16 cellular contexts compared by ENCODE assay signal in the genomic region with DNA sequence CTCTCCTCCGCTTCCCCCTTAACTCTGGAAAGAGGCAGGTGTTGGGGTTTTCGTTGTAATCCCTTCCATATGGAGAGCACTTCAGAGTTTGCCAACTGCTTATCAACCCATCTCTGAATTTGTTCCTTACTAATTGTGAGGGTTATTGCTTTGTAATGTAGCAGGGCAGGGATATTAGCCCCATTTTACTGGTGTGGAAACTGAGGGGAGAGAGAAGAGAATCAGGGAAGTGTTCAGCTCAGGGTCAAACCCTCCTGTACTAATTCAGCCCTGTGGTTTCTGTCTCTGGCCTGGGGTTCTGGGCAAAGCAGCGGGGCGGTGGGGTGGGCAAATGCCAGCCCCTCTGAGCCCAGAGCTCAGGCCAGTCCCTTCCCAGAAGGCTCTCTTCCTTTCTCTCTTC. TPM values are rescaled to one million over a fixed set of nuclear protein-coding genes. Genes with fewer than 3 reads are reported as not detected.
A peak's percentile ranks its signal among the peaks of the same experiment; 100 is the strongest.
DNase-seq lines count a peak whose midpoint lies in the region; ATAC-seq and TF ChIP-seq lines count a peak whose summit lies in the region.
"Had no signal": no experiment of that assay in that cellular context is flagged by ENCODE, and none has a peak within 500 bp of the region (broad histone marks: within the 10 kb centered on the region; RNA-seq: fewer than 3 reads in every experiment).

No MANE protein-coding gene starts in this region.

- H3K36me3 Mint-ChIP-seq in MCF 10A (ENCODE audit: insufficient read depth, unreplicated experiment) = peaks cover 6% of the 10 kb centered on the region
- no peaks in the 10 kb centered on the region for H3K36me3 Mint-ChIP-seq in stimulated activated memory B cell treated with anti-CD40 and anti-IgM and Interleukin-4, amounts not matched to agents 10 μg/mL and 1 μg/mL and 100 μg/mL, for 72 hours

- H3K27me3 ChIP-seq in breast epithelium (no peaks in the 10 kb centered on the region), body of pancreas (no peaks in the 10 kb centered on the region), suprapubic skin (no peaks in the 10 kb centered on the region)

- 84 to 92% methylated on average over 4 of the region's 4 CpGs for WGBS in body of pancreas, 2 donors
- 86% methylated on average over 4 of the region's 4 CpGs for WGBS in suprapubic skin

- no peak for TF ChIP-seq CTCF in breast epithelium (IDR thresholded peaks at IDR 0.05)
- no peak for TF ChIP-seq CTCF in MCF 10A (IDR thresholded peaks at IDR 0.05; ENCODE audit: unreplicated experiment)
- no peak for TF ChIP-seq CTCF in body of pancreas (IDR thresholded peaks at IDR 0.05)
- TF ChIP-seq CTCF in suprapubic skin (IDR thresholded peaks at IDR 0.05) = no peak

- H3K4me3 ChIP-seq in breast epithelium (peak overlapping the region in 1 of 3 donors; percentile 93), body of pancreas (no peak overlapping the region), suprapubic skin (no peak overlapping the region)

- no peak for DNase-seq in breast epithelium (ENCODE audit: low spot score in 2 of 2)
- DNase-seq in MCF 10A (ENCODE audit: unreplicated experiment) = no peak
- peak; percentile 44 for DNase-seq in NCI-H82 treated with DMSO at 0.1 percent for 48 hours (lab: John Stamatoyannopoulos, UW; ENCODE audit: unreplicated experiment)
- no peak for DNase-seq in body of pancreas
- no peak for DNase-seq in suprapubic skin (ENCODE audit: low spot score in 2 of 2)
- DNase-seq in EL = no peak
- DNase-seq in UCSD-AML1 (lab: John Stamatoyannopoulos, UW; ENCODE audit: unreplicated experiment) = no peak
- DNase-seq: COR-L47, DMS53, H9, MM.1S, NCI-H1930, NCI-H526 treated with DMSO at 0.1 percent for 48 hours, SHP77 had no signal

- H3K27ac Mint-ChIP-seq in MCF 10A (ENCODE audit: low read depth, unreplicated experiment) = no peak overlapping the region
- no peak overlapping the region for H3K27ac Mint-ChIP-seq in stimulated activated memory B cell treated with anti-CD40 and anti-IgM and Interleukin-4, amounts not matched to agents 10 μg/mL and 1 μg/mL and 100 μg/mL, for 72 hours
- H3K27ac Mint-ChIP-seq: H9 had no signal

- H3K4me1 ChIP-seq in breast epithelium = peaks cover 0 to 5% of the 10 kb centered on the region in 2 donors
- H3K4me1 ChIP-seq in body of pancreas = peaks cover 34% of the 10 kb centered on the region
- peaks cover 46% of the 10 kb centered on the region for H3K4me1 ChIP-seq in suprapubic skin

- H3K27ac ChIP-seq in breast epithelium (peak overlapping the region; percentile 91 to 95), body of pancreas (peak overlapping the region in 3 of 4 donors; percentile 84 to 90 (median 87)), suprapubic skin (peak overlapping the region; percentile 40)
- H3K27ac ChIP-seq: 22Rv1 had no signal

- no peaks in the 10 kb centered on the region for H3K27me3 Mint-ChIP-seq in MCF 10A (ENCODE audit: insufficient read depth, unreplicated experiment)
- peaks cover 39% of the 10 kb centered on the region for H3K27me3 Mint-ChIP-seq in stimulated activated memory B cell treated with anti-CD40 and anti-IgM and Interleukin-4, amounts not matched to agents 10 μg/mL and 1 μg/mL and 100 μg/mL, for 72 hours

- CTCF ChIA-PET in MCF 10A (lab: Yijun Ruan, JAX) = interaction anchor here (0.6 to 19.7 kb wide), 6 partner anchors 9 to 162 kb away, joined by 3 to 609 read pairs (median 4); partner anchors contain the start of gene SLFNL1

- no peak overlapping the region for H3K4me3 Mint-ChIP-seq in MCF 10A (ENCODE audit: unreplicated experiment)
- no peak overlapping the region for H3K4me3 Mint-ChIP-seq in stimulated activated memory B cell treated with anti-CD40 and anti-IgM and Interleukin-4, amounts not matched to agents 10 μg/mL and 1 μg/mL and 100 μg/mL, for 72 hours

- no peaks in the 10 kb centered on the region for H3K36me3 ChIP-seq in breast epithelium
- no peaks in the 10 kb centered on the region for H3K36me3 ChIP-seq in body of pancreas (replicated peaks in 1 of 2; ENCODE audit: insufficient read depth in 1 of 2, low read depth in 2 of 2)
- H3K36me3 ChIP-seq in suprapubic skin = no peaks in the 10 kb centered on the region

- ATAC-seq in body of pancreas = no peak
- ATAC-seq in stimulated activated memory B cell treated with anti-CD40 and anti-IgM and Interleukin-4, amounts not matched to agents 10 μg/mL and 1 μg/mL and 100 μg/mL, for 72 hours = no peak

- BruUV-seq in MCF 10A (replicated peaks; lab: Mats Ljungman, UMichigan) = no TSS peak

- POLR2A ChIA-PET in MCF 10A (lab: Yijun Ruan, JAX) = interaction anchor here (0.7 to 0.8 kb wide), 3 partner anchors 81 to 107 kb away, joined by 3 to 5 read pairs (median 3); no protein-coding TSS in a partner anchor

- intact Hi-C loops in breast epithelium (cut with DNase I; ENCODE audit: low total_unique reads) (no loop called here), MCF 10A (cut with micrococcal nuclease) (no loop called here), body of pancreas (cut with DNase I) (no loop called here)

- no peak for TF ChIP-seq POLR2A in breast epithelium (IDR thresholded peaks at IDR 0.05)
- no peak for TF ChIP-seq POLR2A in body of pancreas (IDR thresholded peaks at IDR 0.05)
- TF ChIP-seq POLR2A in suprapubic skin (IDR thresholded peaks at IDR 0.05) = no peak

- peaks cover 22% of the 10 kb centered on the region for H3K4me1 Mint-ChIP-seq in MCF 10A (ENCODE audit: insufficient read depth, unreplicated experiment)
- H3K4me1 Mint-ChIP-seq in stimulated activated memory B cell treated with anti-CD40 and anti-IgM and Interleukin-4, amounts not matched to agents 10 μg/mL and 1 μg/mL and 100 μg/mL, for 72 hours = peaks cover 12% of the 10 kb centered on the region

- no peaks in the 10 kb centered on the region for H3K9me3 Mint-ChIP-seq in MCF 10A (ENCODE audit: unreplicated experiment)
- H3K9me3 Mint-ChIP-seq in stimulated activated memory B cell treated with anti-CD40 and anti-IgM and Interleukin-4, amounts not matched to agents 10 μg/mL and 1 μg/mL and 100 μg/mL, for 72 hours = no peaks in the 10 kb centered on the region
- H3K9me3 Mint-ChIP-seq: H9 had no signal

- H3K9me3 ChIP-seq in breast epithelium = no peaks in the 10 kb centered on the region
- no peaks in the 10 kb centered on the region for H3K9me3 ChIP-seq in body of pancreas
- no peaks in the 10 kb centered on the region for H3K9me3 ChIP-seq in suprapubic skin

- TF ChIP-seq EP300 in suprapubic skin (IDR thresholded peaks at IDR 0.05) = no peak

RNA-seq across cellular contexts. Expression of gene CITED4, which starts 3.1 kb away (rescaled TPM):
- total RNA-seq in breast epithelium (100 to 1,000 TPM in 1 of 3 donors, 10 to 100 TPM in 2; 12.2 to 136 (median 26.9) TPM), MCF 10A (2022) (22.5 and 43.5 TPM in 2 replicates), body of pancreas (100 to 1,000 TPM; 180 to 465 TPM), suprapubic skin (10 to 100 TPM; 52.6 to 90.4 (median 58.4) TPM)

Comparison
In these comparisons a context has a peak if more than half of its experiments do, and no peak if none do; other contexts are left out.
1. H3K27ac ChIP-seq: peak in every context shown above with its lines; median percentile 93 in breast epithelium; 87 in body of pancreas; 40 in suprapubic skin.